16 cellular contexts compared by ENCODE assay signal in genomic region chr11:45858751-45859398, GRCh38. TPM values are rescaled to one million over a fixed set of nuclear protein-coding genes. Genes with fewer than 3 reads are reported as not detected.
DNase-seq lines count a peak whose midpoint lies in the region; ATAC-seq, FAIRE-seq and TF ChIP-seq lines count a peak whose summit lies in the region.
"Had no signal": no experiment of that assay in that cellular context is flagged by ENCODE, and none has a peak within 500 bp of the region (broad histone marks: within the 10 kb centered on the region; RNA-seq: fewer than 3 reads in every experiment).

No MANE protein-coding gene starts in this region.

- H3K9ac ChIP-seq in smooth muscle cell (ENCODE audit: low read depth) (peak overlapping the region; percentile 74), MM.1S (ENCODE audit: low read length) (no peak overlapping the region)

- H3K9me3 Mint-ChIP-seq in CD14-positive monocyte = no peaks in the 10 kb centered on the region
- no peaks in the 10 kb centered on the region for H3K9me3 Mint-ChIP-seq in brain
- H3K9me3 Mint-ChIP-seq: activated naive CD8-positive, alpha-beta T cell treated with anti-CD3 and anti-CD28 coated beads, Interleukin-2, amount 50 U/mL, for 24 hours; neural crest cell had no signal

- H3K27ac ChIP-seq in lung (ENCODE audit: low read depth in 1 of 2, low read length in 1 of 2) (peak overlapping the region; percentile 84 to 91), smooth muscle cell (ENCODE audit: low read depth) (peak overlapping the region; percentile 91), MM.1S (ENCODE audit: low read length) (no peak overlapping the region)
- H3K27ac ChIP-seq: HL-60 had no signal

- 73 to 74% methylated on average over 5 of the region's 5 CpGs for whole genome bisulfite sequencing in lung, 2 donors
- 97% methylated on average over 5 of the region's 5 CpGs for WGBS in smooth muscle cell (ENCODE audit: low lambda C conversion rate)

- no peak overlapping the region for H3K4me3 ChIP-seq in lung
- H3K4me3 ChIP-seq in smooth muscle cell = no peak overlapping the region
- H3K4me3 ChIP-seq in MM.1S (ENCODE audit: low read length) = no peak overlapping the region
- H3K4me3 ChIP-seq: BLaER1 treated with 17β-estradiol and CSF1 and Interleukin-3, amounts not matched to agents 10 nM and 100 nM had no signal

- TF ChIP-seq CTCF in CD14-positive monocyte (IDR thresholded peaks at IDR 0.05) (no peak), brain (conservative IDR thresholded peaks at IDR 0.05) (no peak), lung (IDR thresholded peaks at IDR 0.05; ENCODE audit: control extremely low read depth, extremely low read depth) (no peak), smooth muscle cell (IDR thresholded peaks at IDR 0.05; ENCODE audit: borderline replicate concordance, insufficient read depth, poor library complexity, severe bottlenecking) (no peak), MM.1S (IDR thresholded peaks at IDR 0.05; ENCODE audit: low read length) (no peak)

- H3K4me1 Mint-ChIP-seq in CD14-positive monocyte (peaks cover 20% of the 10 kb centered on the region), brain (peaks cover 61% of the 10 kb centered on the region)
- H3K4me1 Mint-ChIP-seq: activated naive CD8-positive, alpha-beta T cell treated with anti-CD3 and anti-CD28 coated beads, Interleukin-2, amount 50 U/mL, for 24 hours; neural crest cell had no signal

- peaks cover 16% of the 10 kb centered on the region for H3F3A ChIP-seq in smooth muscle cell (ENCODE audit: low read depth)
- H3F3A ChIP-seq in MM.1S (ENCODE audit: insufficient read depth, low read length) = no peaks in the 10 kb centered on the region

- H4K20me1 ChIP-seq in smooth muscle cell (ENCODE audit: low read depth) (peaks cover 65% of the 10 kb centered on the region), MM.1S (ENCODE audit: insufficient read depth, low read length) (no peaks in the 10 kb centered on the region)

- H3K36me3 Mint-ChIP-seq in CD14-positive monocyte = peaks cover 77 to 84% of the 10 kb centered on the region in 2 donors
- H3K36me3 Mint-ChIP-seq in brain = peaks cover 63% of the 10 kb centered on the region

- H3K27me3 ChIP-seq in lung (ENCODE audit: control insufficient read depth, insufficient read depth) (no peaks in the 10 kb centered on the region), smooth muscle cell (ENCODE audit: low read depth) (no peaks in the 10 kb centered on the region), MM.1S (replicated peaks; ENCODE audit: insufficient read depth, low read length) (no peaks in the 10 kb centered on the region)
- H3K27me3 ChIP-seq: BLaER1 treated with 17β-estradiol and CSF1 and Interleukin-3, amounts not matched to agents 10 nM and 100 nM had no signal

- no peaks in the 10 kb centered on the region for H3K9me2 ChIP-seq in MM.1S (replicated peaks; ENCODE audit: insufficient read depth, low read length)

- H3K4me2 ChIP-seq in smooth muscle cell = peak overlapping the region; percentile 48
- H3K4me2 ChIP-seq in MM.1S (ENCODE audit: low read depth, low read length) = no peak overlapping the region

- intact Hi-C loops in CD14-positive monocyte (cut with micrococcal nuclease) = no loop called here

- H3K4me3 Mint-ChIP-seq in CD14-positive monocyte (no peak overlapping the region), brain (peak overlapping the region in 4 of 5 experiments; percentile 13 to 56 (median 30))
- H3K4me3 Mint-ChIP-seq: activated naive CD8-positive, alpha-beta T cell treated with anti-CD3 and anti-CD28 coated beads, Interleukin-2, amount 50 U/mL, for 24 hours; neural crest cell had no signal

- H3K79me2 ChIP-seq in smooth muscle cell (ENCODE audit: low read depth) (peaks cover 13% of the 10 kb centered on the region), MM.1S (ENCODE audit: low read length) (peaks cover 24% of the 10 kb centered on the region)

- no peak overlapping the region for H2AFZ ChIP-seq in smooth muscle cell (ENCODE audit: low read depth)
- H2AFZ ChIP-seq in MM.1S (ENCODE audit: low read length) = no peak overlapping the region

- H3K27me3 Mint-ChIP-seq in CD14-positive monocyte (ENCODE audit: low read depth in 3 of 3) (no peaks in the 10 kb centered on the region), brain (no peaks in the 10 kb centered on the region)
- H3K27me3 Mint-ChIP-seq: activated naive CD8-positive, alpha-beta T cell treated with anti-CD3 and anti-CD28 coated beads, Interleukin-2, amount 50 U/mL, for 24 hours had no signal

- ATAC-seq in lung (ENCODE audit: insufficient read depth, low FRiP score) (no peak), HG03097 (IDR thresholded peaks at IDR 0.05; ENCODE audit: low FRiP score, unreplicated experiment) (no peak), GM21381 (IDR thresholded peaks at IDR 0.05; ENCODE audit: unreplicated experiment) (no peak)
- ATAC-seq: activated naive CD8-positive, alpha-beta T cell treated with anti-CD3 and anti-CD28 coated beads, Interleukin-2, amount 50 U/mL, for 24 hours had no signal

- H3K9me3 ChIP-seq in lung (ENCODE audit: control insufficient read depth in 2 of 2, insufficient read depth in 1 of 2, low read length in 1 of 2) (no peaks in the 10 kb centered on the region), smooth muscle cell (replicated peaks; ENCODE audit: low read depth) (no peaks in the 10 kb centered on the region), MM.1S (replicated peaks; ENCODE audit: insufficient read depth, low read length) (no peaks in the 10 kb centered on the region)
- H3K9me3 ChIP-seq: BLaER1 treated with 17β-estradiol and CSF1 and Interleukin-3, amounts not matched to agents 10 nM and 100 nM had no signal

- FAIRE-seq in frontal cortex (lab: Jason Lieb, UNC) = no peak
- FAIRE-seq: RCC 7860 had no signal

- H3K27ac Mint-ChIP-seq in CD14-positive monocyte (peak overlapping the region in 5 of 7 donors; percentile 30 to 94 (median 82)), brain (peak overlapping the region; percentile 80 to 94 (median 92))
- H3K27ac Mint-ChIP-seq: activated naive CD8-positive, alpha-beta T cell treated with anti-CD3 and anti-CD28 coated beads, Interleukin-2, amount 50 U/mL, for 24 hours had no signal

- H3K4me1 ChIP-seq in lung (ENCODE audit: control insufficient read depth in 2 of 2, insufficient read depth in 2 of 2, low read length in 2 of 2) = peaks cover 23 to 36% of the 10 kb centered on the region in 2 donors
- peaks cover 14% of the 10 kb centered on the region for H3K4me1 ChIP-seq in smooth muscle cell (ENCODE audit: low read depth)
- no peaks in the 10 kb centered on the region for H3K4me1 ChIP-seq in MM.1S (ENCODE audit: low read length)

- peaks cover 11 to 44% of the 10 kb centered on the region in 2 donors for H3K36me3 ChIP-seq in lung (ENCODE audit: control insufficient read depth in 2 of 2, insufficient read depth in 2 of 2, low read length in 2 of 2)
- peaks cover 14% of the 10 kb centered on the region for H3K36me3 ChIP-seq in smooth muscle cell (ENCODE audit: low read depth)
- peaks cover 9% of the 10 kb centered on the region; the same call in 1 of the 2 replicates for H3K36me3 ChIP-seq in MM.1S (replicated peaks; ENCODE audit: insufficient read depth, low read length)

- DNase-seq in CD14-positive monocyte (ENCODE audit: low spot score) (no peak), lung (ENCODE audit: low spot score) (no peak), smooth muscle cell (lab: John Stamatoyannopoulos, UW; ENCODE audit: unreplicated experiment) (no peak), MM.1S (no peak), frontal cortex (ENCODE audit: low spot score in 2 of 2) (no peak)
- DNase-seq: activated naive CD8-positive, alpha-beta T cell treated with anti-CD3 and anti-CD28 coated beads, Interleukin-2, amount 50 U/mL, for 24 hours; GF-D8; stimulated activated CD4-positive, alpha-beta T cell treated with anti-CD3 and anti-CD28 coated beads, Interleukin-4, amount 100 ng/mL, for 1 hour had no signal

RNA-seq across cellular contexts. Expression of gene CRY2, which starts 11.6 kb away (rescaled TPM):
- polyA plus RNA-seq in CD14-positive monocyte (1 to 10 TPM; 5.1 to 7.2 TPM), brain (ENCODE audit: insufficient read depth, low read depth, low replicate concordance) (18.2 TPM), lung (10 to 100 TPM; 16.2 to 16.9 TPM), smooth muscle cell (23.3 and 30.3 TPM in 2 replicates)
- total RNA-seq in lung (10 to 100 TPM; 51.5 to 55.0 TPM), smooth muscle cell (26.1 and 27.7 TPM in 2 replicates), frontal cortex (40.4 TPM)

RNA-seq across cellular contexts. Expression of gene MAPK8IP1, which starts 26.6 kb away (rescaled TPM):
- polyA plus RNA-seq in CD14-positive monocyte (not detected), brain (ENCODE audit: insufficient read depth, low read depth, low replicate concordance) (180 TPM), lung (1 to 10 TPM; 4.7 to 6.3 TPM), smooth muscle cell (4.9 and 5.2 TPM in 2 replicates)
- total RNA-seq in lung (10 to 100 TPM in 1 of 2 donors, 1 to 10 TPM in 1; 5.1 to 15.4 TPM), smooth muscle cell (3.9 and 8.1 TPM in 2 replicates), frontal cortex (88.9 TPM)

RNA-seq across cellular contexts. Expression of gene FREY1, which starts 48.2 kb away (rescaled TPM):
- not detected for polyA plus RNA-seq in CD14-positive monocyte
- 0.49 TPM for polyA plus RNA-seq in brain (ENCODE audit: insufficient read depth, low read depth, low replicate concordance)
- total RNA-seq in lung = under 1 TPM; 0.51 to 0.67 TPM
- polyA plus RNA-seq in lung = under 1 TPM; 0.15 to 0.28 TPM
- total RNA-seq in smooth muscle cell = 0.22 and 3.6 TPM in 2 replicates
- 0.57 TPM in 1 of 2 replicates, not detected in the other for polyA plus RNA-seq in smooth muscle cell
- 1.2 TPM for total RNA-seq in frontal cortex
- total RNA-seq: epithelial cell of proximal tubule had no signal

RNA-seq across cellular contexts. Expression of gene SLC35C1, which starts 53.9 kb away (rescaled TPM):
- polyA plus RNA-seq in CD14-positive monocyte (10 to 100 TPM; 12.8 to 14.0 TPM), brain (ENCODE audit: insufficient read depth, low read depth, low replicate concordance) (7.7 TPM), lung (10 to 100 TPM; 21.1 to 35.9 TPM), smooth muscle cell (25.7 and 32.7 TPM in 2 replicates)
- total RNA-seq in lung (10 to 100 TPM in 1 of 2 donors, 1 to 10 TPM in 1; 5.4 to 27.2 TPM), smooth muscle cell (5.6 and 8.9 TPM in 2 replicates), frontal cortex (3.7 TPM)

RNA-seq across cellular contexts. Expression of gene PEX16, which starts 58.8 kb away (rescaled TPM):
- polyA plus RNA-seq in CD14-positive monocyte (10 to 100 TPM; 33.8 to 35.1 TPM), brain (ENCODE audit: insufficient read depth, low read depth, low replicate concordance) (37.4 TPM), lung (10 to 100 TPM; 36.9 to 38.2 TPM), smooth muscle cell (24.4 and 30.2 TPM in 2 replicates)
- total RNA-seq in lung (10 to 100 TPM; 14.2 to 34.8 TPM), smooth muscle cell (10.5 and 14.9 TPM in 2 replicates), frontal cortex (25.3 TPM)

Comparison
In these comparisons a context has a peak if more than half of its experiments do, and no peak if none do; other contexts are left out.
1. H3K4me3 Mint-ChIP-seq: peak in brain (4 of 5); none in CD14-positive monocyte (0 of 2).
2. RNA of gene MAPK8IP1, which starts 26.6 kb away (polyA plus RNA-seq): 180 TPM in brain (single experiment); 4.7 to 6.3 TPM in lung, 4.9 to 5.2 TPM in smooth muscle cell and not detected in CD14-positive monocyte; every median in the first group is over 10 times any median in the second.